ENCODE assay signal across 2 cellular contexts in the genomic region with DNA sequence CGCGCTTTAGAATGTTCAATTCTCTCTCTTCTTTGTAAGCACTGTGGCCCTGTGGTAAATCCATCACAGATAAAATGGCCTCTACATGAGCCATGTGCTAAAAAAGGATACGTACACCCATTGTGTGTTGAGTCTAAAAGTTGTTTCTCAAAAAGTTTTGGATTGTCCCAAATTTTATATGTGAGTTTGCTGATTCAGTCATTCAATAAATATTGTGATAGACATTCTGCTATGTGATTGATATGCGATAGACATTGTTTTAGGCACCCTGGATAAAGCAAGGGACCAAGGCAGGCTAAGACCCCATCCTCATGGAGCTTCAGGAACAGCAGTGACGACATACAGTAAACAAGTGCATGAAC.
TF ChIP-seq lines count a peak whose summit lies in the region.

No MANE protein-coding gene starts in this region.

TF ChIP-seq in A549, 52 proteins besides CTCF, POLR2A, EP300 and RAD21:
- no peak for TF ChIP-seq KDM1A (IDR thresholded peaks at IDR 0.05; ENCODE audit: low read depth)

TF ChIP-seq in IMR-90, 13 proteins besides CTCF, POLR2A, EP300 and RAD21:
- TF ChIP-seq FOS (IDR thresholded peaks at IDR 0.05; ENCODE audit: low read depth, low read length) (no peak), MXI1 (IDR thresholded peaks at IDR 0.05; ENCODE audit: borderline replicate concordance, low read depth, low read length) (no peak), MAZ (IDR thresholded peaks at IDR 0.05; ENCODE audit: borderline replicate concordance, low read depth, low read length) (no peak), SMC3 (IDR thresholded peaks at IDR 0.05; ENCODE audit: low read depth, low read length) (no peak), RCOR1 (IDR thresholded peaks at IDR 0.05; ENCODE audit: insufficient replicate concordance, low read length) (no peak), CEBPB (IDR thresholded peaks at IDR 0.05; ENCODE audit: low read depth, low read length) (no peak), MAFK (IDR thresholded peaks at IDR 0.05; ENCODE audit: low read depth, low read length) (no peak), NFE2L2 (IDR thresholded peaks at IDR 0.05; ENCODE audit: low read depth, low read length) (no peak), RFX5 (IDR thresholded peaks at IDR 0.05; ENCODE audit: low read depth, low read length) (no peak), BHLHE40 (IDR thresholded peaks at IDR 0.05; ENCODE audit: low read depth, low read length) (no peak), CHD1 (IDR thresholded peaks at IDR 0.05; ENCODE audit: low read depth, low read length) (no peak)
- TF ChIP-seq, protein P1, sequence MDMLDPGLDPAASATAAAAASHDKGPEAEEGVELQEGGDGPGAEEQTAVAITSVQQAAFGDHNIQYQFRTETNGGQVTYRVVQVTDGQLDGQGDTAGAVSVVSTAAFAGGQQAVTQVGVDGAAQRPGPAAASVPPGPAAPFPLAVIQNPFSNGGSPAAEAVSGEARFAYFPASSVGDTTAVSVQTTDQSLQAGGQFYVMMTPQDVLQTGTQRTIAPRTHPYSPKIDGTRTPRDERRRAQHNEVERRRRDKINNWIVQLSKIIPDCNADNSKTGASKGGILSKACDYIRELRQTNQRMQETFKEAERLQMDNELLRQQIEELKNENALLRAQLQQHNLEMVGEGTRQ (IDR thresholded peaks at IDR 0.05; ENCODE audit: low read depth, low read length) = no peak
- TF ChIP-seq, protein P2, sequence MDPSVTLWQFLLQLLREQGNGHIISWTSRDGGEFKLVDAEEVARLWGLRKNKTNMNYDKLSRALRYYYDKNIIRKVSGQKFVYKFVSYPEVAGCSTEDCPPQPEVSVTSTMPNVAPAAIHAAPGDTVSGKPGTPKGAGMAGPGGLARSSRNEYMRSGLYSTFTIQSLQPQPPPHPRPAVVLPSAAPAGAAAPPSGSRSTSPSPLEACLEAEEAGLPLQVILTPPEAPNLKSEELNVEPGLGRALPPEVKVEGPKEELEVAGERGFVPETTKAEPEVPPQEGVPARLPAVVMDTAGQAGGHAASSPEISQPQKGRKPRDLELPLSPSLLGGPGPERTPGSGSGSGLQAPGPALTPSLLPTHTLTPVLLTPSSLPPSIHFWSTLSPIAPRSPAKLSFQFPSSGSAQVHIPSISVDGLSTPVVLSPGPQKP (IDR thresholded peaks at IDR 0.05; ENCODE audit: borderline replicate concordance, low read depth, low read length) = no peak
